16 cellular contexts compared by ENCODE assay signal in genomic region chr7:50347693-50348092, GRCh38. TPM values are rescaled to one million over a fixed set of nuclear protein-coding genes. Genes with fewer than 3 reads are reported as not detected.
DNase-seq lines count a peak whose midpoint lies in the region; ATAC-seq and TF ChIP-seq lines count a peak whose summit lies in the region.
"Had no signal": no experiment of that assay in that cellular context is flagged by ENCODE, and none has a peak within 500 bp of the region (broad histone marks: within the 10 kb centered on the region; RNA-seq: fewer than 3 reads in every experiment).

No MANE protein-coding gene starts in this region.

- peaks cover 80% of the 10 kb centered on the region for H3K4me1 Mint-ChIP-seq in T-helper 17 cell
- peaks cover 83% of the 10 kb centered on the region for H3K4me1 Mint-ChIP-seq in stimulated activated memory B cell treated with anti-CD40 and anti-IgM and Interleukin-4, amounts not matched to agents 10 μg/mL and 1 μg/mL and 100 μg/mL, for 72 hours
- H3K4me1 Mint-ChIP-seq in MCF 10A (ENCODE audit: insufficient read depth, unreplicated experiment): peaks cover 9% of the 10 kb centered on the region

- BruUV-seq in MCF 10A (replicated peaks; lab: Mats Ljungman, UMichigan): no TSS peak

- TF ChIP-seq CTCF in MCF 10A (IDR thresholded peaks at IDR 0.05; ENCODE audit: unreplicated experiment): no peak

- H3K36me3 Mint-ChIP-seq in T-helper 17 cell (ENCODE audit: low read depth): peaks cover 19% of the 10 kb centered on the region
- peaks cover 48% of the 10 kb centered on the region for H3K36me3 Mint-ChIP-seq in stimulated activated memory B cell treated with anti-CD40 and anti-IgM and Interleukin-4, amounts not matched to agents 10 μg/mL and 1 μg/mL and 100 μg/mL, for 72 hours
- H3K36me3 Mint-ChIP-seq in MCF 10A (ENCODE audit: insufficient read depth, unreplicated experiment): no peaks in the 10 kb centered on the region

- ATAC-seq in T-helper 17 cell (peak; percentile 27), HG03571 (IDR thresholded peaks at IDR 0.05; ENCODE audit: unreplicated experiment) (no peak)
- ATAC-seq in stimulated activated memory B cell treated with anti-CD40 and anti-IgM and Interleukin-4, amounts not matched to agents 10 μg/mL and 1 μg/mL and 100 μg/mL, for 72 hours: no peak

- no peak overlapping the region for H3K27ac Mint-ChIP-seq in T-helper 17 cell
- H3K27ac Mint-ChIP-seq in stimulated activated memory B cell treated with anti-CD40 and anti-IgM and Interleukin-4, amounts not matched to agents 10 μg/mL and 1 μg/mL and 100 μg/mL, for 72 hours: peak overlapping the region; percentile 40
- H3K27ac Mint-ChIP-seq in MCF 10A (ENCODE audit: low read depth, unreplicated experiment): no peak overlapping the region

- POLR2A ChIA-PET in MCF 10A (lab: Yijun Ruan, JAX): no interaction called here

- CTCF ChIA-PET in MCF 10A (lab: Yijun Ruan, JAX): interaction anchor here (0.7 to 0.8 kb wide), 3 partner anchors 12 to 138 kb away, joined by 3 to 4 read pairs (median 3); no protein-coding TSS in a partner anchor

- H3K9me3 Mint-ChIP-seq in stimulated activated memory B cell treated with anti-CD40 and anti-IgM and Interleukin-4, amounts not matched to agents 10 μg/mL and 1 μg/mL and 100 μg/mL, for 72 hours: no peaks in the 10 kb centered on the region
- no peaks in the 10 kb centered on the region for H3K9me3 Mint-ChIP-seq in MCF 10A (ENCODE audit: unreplicated experiment)

- peak; percentile 61 for DNase-seq in activated CD8-positive, alpha-beta memory T cell treated with anti-CD3 and anti-CD28 coated beads, Interleukin-2, amount 50 U/mL, for 48 hours
- DNase-seq in activated CD8-positive, alpha-beta memory T cell treated with anti-CD3 and anti-CD28 coated beads, Interleukin-2, amount 50 U/mL, for 4 hours: no peak
- DNase-seq in T-helper 17 cell (no peak), MCF 10A (ENCODE audit: unreplicated experiment) (no peak), NCI-H748 treated with DMSO at 0.1 percent for 48 hours (lab: John Stamatoyannopoulos, UW) (no peak)
- DNase-seq in central memory CD4-positive, alpha-beta T cell: peak; percentile 62
- DNase-seq: amygdala; EL; islet precursor cell; mammary epithelial cell; NCI-H1436 treated with DMSO at 0.1 percent for 48 hours; NCI-H2227 treated with DMSO at 0.1 percent for 48 hours; NK-92 treated with Interleukin-12 subunit alpha and Interleukin-12 subunit beta, amount 100 ng/mL, for 24 hours; RPMI8226 had no signal

- H3K27me3 Mint-ChIP-seq in T-helper 17 cell (no peaks in the 10 kb centered on the region), MCF 10A (ENCODE audit: insufficient read depth, unreplicated experiment) (peaks cover 69% of the 10 kb centered on the region)
- H3K27me3 Mint-ChIP-seq in stimulated activated memory B cell treated with anti-CD40 and anti-IgM and Interleukin-4, amounts not matched to agents 10 μg/mL and 1 μg/mL and 100 μg/mL, for 72 hours: no peaks in the 10 kb centered on the region

- no peaks in the 10 kb centered on the region for H3K9me3 ChIP-seq in T-helper 17 cell (ENCODE audit: control insufficient read depth, low read length, poor library complexity, severe bottlenecking)

- intact Hi-C loops in MCF 10A (cut with micrococcal nuclease): no loop called here

- H3K4me3 Mint-ChIP-seq in T-helper 17 cell: peak overlapping the region; percentile 82
- H3K4me3 Mint-ChIP-seq in stimulated activated memory B cell treated with anti-CD40 and anti-IgM and Interleukin-4, amounts not matched to agents 10 μg/mL and 1 μg/mL and 100 μg/mL, for 72 hours: no peak overlapping the region
- H3K4me3 Mint-ChIP-seq in MCF 10A (ENCODE audit: unreplicated experiment): no peak overlapping the region

RNA-seq across cellular contexts. Expression of gene IKZF1, which starts 43.2 kb away (rescaled TPM):
- total RNA-seq in T-helper 17 cell (100 to 1,000 TPM; 301 to 323 TPM), MCF 10A (2022) (not detected in 2 replicates)
- total RNA-seq: mammary epithelial cell had no signal

Comparison
In these comparisons a context has a peak if more than half of its experiments do, and no peak if none do; other contexts are left out.
1. DNase-seq: peak in activated CD8-positive, alpha-beta memory T cell treated with anti-CD3 and anti-CD28 coated beads, Interleukin-2, amount 50 U/mL, for 48 hours (single experiment) and central memory CD4-positive, alpha-beta T cell (single experiment); none in activated CD8-positive, alpha-beta memory T cell treated with anti-CD3 and anti-CD28 coated beads, Interleukin-2, amount 50 U/mL, for 4 hours (single experiment), T-helper 17 cell (0 of 3), MCF 10A (single experiment) and NCI-H748 treated with DMSO at 0.1 percent for 48 hours (single experiment).
2. RNA of gene IKZF1, which starts 43.2 kb away (total RNA-seq): 301 to 323 TPM in T-helper 17 cell; not detected in MCF 10A; every median in the first group is over 100 times any median in the second.